In genomic region chr1:52141513-52142219, GRCh38 we compare ENCODE assay signal across 8 cellular contexts. TPM values are rescaled to one million over a fixed set of nuclear protein-coding genes. Genes with fewer than 3 reads are reported as not detected.
DNase-seq lines count a peak whose midpoint lies in the region; ATAC-seq, FAIRE-seq and TF ChIP-seq lines count a peak whose summit lies in the region.

A gene with protein sequence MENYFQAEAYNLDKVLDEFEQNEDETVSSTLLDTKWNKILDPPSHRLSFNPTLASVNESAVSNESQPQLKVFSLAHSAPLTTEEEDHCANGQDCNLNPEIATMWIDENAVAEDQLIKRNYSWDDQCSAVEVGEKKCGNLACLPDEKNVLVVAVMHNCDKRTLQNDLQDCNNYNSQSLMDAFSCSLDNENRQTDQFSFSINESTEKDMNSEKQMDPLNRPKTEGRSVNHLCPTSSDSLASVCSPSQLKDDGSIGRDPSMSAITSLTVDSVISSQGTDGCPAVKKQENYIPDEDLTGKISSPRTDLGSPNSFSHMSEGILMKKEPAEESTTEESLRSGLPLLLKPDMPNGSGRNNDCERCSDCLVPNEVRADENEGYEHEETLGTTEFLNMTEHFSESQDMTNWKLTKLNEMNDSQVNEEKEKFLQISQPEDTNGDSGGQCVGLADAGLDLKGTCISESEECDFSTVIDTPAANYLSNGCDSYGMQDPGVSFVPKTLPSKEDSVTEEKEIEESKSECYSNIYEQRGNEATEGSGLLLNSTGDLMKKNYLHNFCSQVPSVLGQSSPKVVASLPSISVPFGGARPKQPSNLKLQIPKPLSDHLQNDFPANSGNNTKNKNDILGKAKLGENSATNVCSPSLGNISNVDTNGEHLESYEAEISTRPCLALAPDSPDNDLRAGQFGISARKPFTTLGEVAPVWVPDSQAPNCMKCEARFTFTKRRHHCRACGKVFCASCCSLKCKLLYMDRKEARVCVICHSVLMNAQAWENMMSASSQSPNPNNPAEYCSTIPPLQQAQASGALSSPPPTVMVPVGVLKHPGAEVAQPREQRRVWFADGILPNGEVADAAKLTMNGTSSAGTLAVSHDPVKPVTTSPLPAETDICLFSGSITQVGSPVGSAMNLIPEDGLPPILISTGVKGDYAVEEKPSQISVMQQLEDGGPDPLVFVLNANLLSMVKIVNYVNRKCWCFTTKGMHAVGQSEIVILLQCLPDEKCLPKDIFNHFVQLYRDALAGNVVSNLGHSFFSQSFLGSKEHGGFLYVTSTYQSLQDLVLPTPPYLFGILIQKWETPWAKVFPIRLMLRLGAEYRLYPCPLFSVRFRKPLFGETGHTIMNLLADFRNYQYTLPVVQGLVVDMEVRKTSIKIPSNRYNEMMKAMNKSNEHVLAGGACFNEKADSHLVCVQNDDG (N-terminal part only) (plus strand): TSS chr1:52142089. CDS start chr1:52233207, 91,118 bp downstream.

- H3K4me1 Mint-ChIP-seq in activated T-helper 2 cell treated with anti-CD3 and anti-CD28 coated beads, Interferon-gamma antibody, Interleukin-2, Interleukin-4, amounts not matched to agents 10 μg/mL and 5 μg/mL and 100 μg/mL, durations not matched to agents 14 hours and 24 hours and 36 hours (ENCODE audit: low read depth) = peaks cover 27% of the 10 kb centered on the region
- H3K4me1 Mint-ChIP-seq in natural killer cell = peaks cover 29 to 30% of the 10 kb centered on the region in 2 donors
- H3K4me1 Mint-ChIP-seq in stimulated activated naive CD8-positive, alpha-beta T cell treated with anti-CD3 and anti-CD28 coated beads, Interleukin-15, amount 100 ng/mL, for 72 hours = peaks cover 48% of the 10 kb centered on the region

- intact Hi-C loops in activated T-helper 2 cell treated with anti-CD3 and anti-CD28 coated beads, Interferon-gamma antibody, Interleukin-2, Interleukin-4, amounts not matched to agents 10 μg/mL and 5 μg/mL and 100 μg/mL, durations not matched to agents 14 hours and 24 hours and 36 hours (cut with micrococcal nuclease) = loop anchor here (5.0 to 10.0 kb wide), 5 partner anchors 84 to 543 kb away; partner anchors contain the start of genes BTF3L4, CC2D1B, ORC1 and PRPF38A
- intact Hi-C loops in natural killer cell (cut with micrococcal nuclease) = loop anchor here (1.0 to 5.0 kb wide), 2 partner anchors 155 to 546 kb away; no protein-coding TSS in a partner anchor

- peak within 1 kb of the TSS; percentile 85 for H3K4me3 ChIP-seq in fibroblast of pulmonary artery (replicated peaks; ENCODE audit: low read depth, low read length)

- no peaks in the 10 kb centered on the region for H3K36me3 Mint-ChIP-seq in activated T-helper 2 cell treated with anti-CD3 and anti-CD28 coated beads, Interferon-gamma antibody, Interleukin-2, Interleukin-4, amounts not matched to agents 10 μg/mL and 5 μg/mL and 100 μg/mL, durations not matched to agents 14 hours and 24 hours and 36 hours (ENCODE audit: low read depth)
- H3K36me3 Mint-ChIP-seq in natural killer cell = no peaks in the 10 kb centered on the region

- DNase-seq in CMK (ENCODE audit: low read depth) (peak; percentile 58), HUDEP-2 (lab: John Stamatoyannopoulos, UW; ENCODE audit: unreplicated experiment in 76 of 76) (peak in 63 of 76 experiments; percentile 10 to 73 (median 47)), RCC 7860 (ENCODE audit: low spot score) (peak; percentile 55), fibroblast of pulmonary artery (ENCODE audit: low read depth) (peak; percentile 81), natural killer cell (peak; percentile 72)
- peak; percentile 57 for DNase-seq in activated T-helper 2 cell treated with anti-CD3 and anti-CD28 coated beads, Interferon-gamma antibody, Interleukin-2, Interleukin-4, amounts not matched to agents 10 μg/mL and 5 μg/mL and 100 μg/mL, durations not matched to agents 14 hours and 24 hours and 36 hours (ENCODE audit: low spot score)
- DNase-seq in stimulated activated naive CD8-positive, alpha-beta T cell treated with anti-CD3 and anti-CD28 coated beads, Interleukin-15, amount 100 ng/mL, for 72 hours = peak; percentile 73 to 81

- no peaks in the 10 kb centered on the region for H3K9me3 Mint-ChIP-seq in activated T-helper 2 cell treated with anti-CD3 and anti-CD28 coated beads, Interferon-gamma antibody, Interleukin-2, Interleukin-4, amounts not matched to agents 10 μg/mL and 5 μg/mL and 100 μg/mL, durations not matched to agents 14 hours and 24 hours and 36 hours
- no peaks in the 10 kb centered on the region for H3K9me3 Mint-ChIP-seq in natural killer cell
- H3K9me3 Mint-ChIP-seq in stimulated activated naive CD8-positive, alpha-beta T cell treated with anti-CD3 and anti-CD28 coated beads, Interleukin-15, amount 100 ng/mL, for 72 hours = peaks cover 0 to 5% of the 10 kb centered on the region in 2 donors

- no peak for FAIRE-seq in RCC 7860 (lab: Jason Lieb, UNC)

- H3K27me3 Mint-ChIP-seq in activated T-helper 2 cell treated with anti-CD3 and anti-CD28 coated beads, Interferon-gamma antibody, Interleukin-2, Interleukin-4, amounts not matched to agents 10 μg/mL and 5 μg/mL and 100 μg/mL, durations not matched to agents 14 hours and 24 hours and 36 hours (ENCODE audit: low read depth) = peaks cover 28% of the 10 kb centered on the region
- H3K27me3 Mint-ChIP-seq in natural killer cell (ENCODE audit: low read depth in 2 of 2) = peaks cover 13 to 23% of the 10 kb centered on the region in 2 donors
- H3K27me3 Mint-ChIP-seq in stimulated activated naive CD8-positive, alpha-beta T cell treated with anti-CD3 and anti-CD28 coated beads, Interleukin-15, amount 100 ng/mL, for 72 hours = no peaks in the 10 kb centered on the region

- ATAC-seq in GM19468 (IDR thresholded peaks at IDR 0.05; ENCODE audit: extremely low read depth, unreplicated experiment) (peak; percentile 55), natural killer cell (peak; percentile 78 to 89 (median 86))
- peak; percentile 78 for ATAC-seq in stimulated activated naive CD8-positive, alpha-beta T cell treated with anti-CD3 and anti-CD28 coated beads, Interleukin-15, amount 100 ng/mL, for 72 hours

- peak within 1 kb of the TSS; percentile 76 for H3K4me3 Mint-ChIP-seq in activated T-helper 2 cell treated with anti-CD3 and anti-CD28 coated beads, Interferon-gamma antibody, Interleukin-2, Interleukin-4, amounts not matched to agents 10 μg/mL and 5 μg/mL and 100 μg/mL, durations not matched to agents 14 hours and 24 hours and 36 hours (ENCODE audit: low read depth)
- H3K4me3 Mint-ChIP-seq in natural killer cell = peak within 1 kb of the TSS; percentile 91
- H3K4me3 Mint-ChIP-seq in stimulated activated naive CD8-positive, alpha-beta T cell treated with anti-CD3 and anti-CD28 coated beads, Interleukin-15, amount 100 ng/mL, for 72 hours = peak within 1 kb of the TSS; percentile 82 to 85

- H3K27ac Mint-ChIP-seq in activated T-helper 2 cell treated with anti-CD3 and anti-CD28 coated beads, Interferon-gamma antibody, Interleukin-2, Interleukin-4, amounts not matched to agents 10 μg/mL and 5 μg/mL and 100 μg/mL, durations not matched to agents 14 hours and 24 hours and 36 hours = peak within 1 kb of the TSS; percentile 56
- peak within 1 kb of the TSS in 1 of 2 donors; percentile 60 for H3K27ac Mint-ChIP-seq in natural killer cell
- peak within 1 kb of the TSS; percentile 89 to 94 for H3K27ac Mint-ChIP-seq in stimulated activated naive CD8-positive, alpha-beta T cell treated with anti-CD3 and anti-CD28 coated beads, Interleukin-15, amount 100 ng/mL, for 72 hours

- TF ChIP-seq CTCF in fibroblast of pulmonary artery (IDR thresholded peaks at IDR 0.05; ENCODE audit: low read length, missing control alignments) (peak; percentile 26), natural killer cell (IDR thresholded peaks at IDR 0.05) (peak; percentile 71)

RNA-seq across cellular contexts. Expression of the gene that starts here (rescaled TPM):
- 3.7 and 4.0 TPM in 2 replicates for total RNA-seq in activated T-helper 2 cell treated with anti-CD3 and anti-CD28 coated beads, Interferon-gamma antibody, Interleukin-2, Interleukin-4, amounts not matched to agents 10 μg/mL and 5 μg/mL and 100 μg/mL, durations not matched to agents 14 hours and 24 hours and 36 hours
- 1 to 10 TPM; 1.1 to 2.3 (median 1.8) TPM for total RNA-seq in natural killer cell

Comparison
In these comparisons a context has a peak if more than half of its experiments do, and no peak if none do; other contexts are left out.
1. Peak in every context shown above with its lines: DNase-seq, ATAC-seq and H3K4me3 ChIP-seq.